9 cellular contexts compared by ENCODE assay signal in genomic region chr2:180125245-180125962, GRCh38.
DNase-seq lines count a peak whose midpoint lies in the region; ATAC-seq and TF ChIP-seq lines count a peak whose summit lies in the region.
"Had no signal": no experiment of that assay in that cellular context is flagged by ENCODE, and none has a peak within 500 bp of the region (broad histone marks: within the 10 kb centered on the region; RNA-seq: fewer than 3 reads in every experiment).

No MANE protein-coding gene starts in this region.

- no peak overlapping the region for H3K23ac ChIP-seq in neuronal stem cell (ENCODE audit: low read depth, low read length, poor library complexity)

- no peak overlapping the region for H3K4ac ChIP-seq in neuronal stem cell (ENCODE audit: low read length)

- H4K91ac ChIP-seq in neuronal stem cell (ENCODE audit: low read depth, low read length, poor library complexity), result no peak overlapping the region

- CTCF ChIA-PET in PC-9 (lab: Charles Lee), result interaction anchor here (0.6 to 2.7 kb wide), 22 partner anchors 55 to 1927 kb away, joined by 3 to 20 read pairs (median 6); partner anchors contain the start of gene UBE2E3

- POLR2A ChIA-PET in PC-9 (lab: Charles Lee; ENCODE audit: unreplicated experiment), result interaction anchor here (0.6 kb wide), 3 partner anchors 855 to 1194 kb away, joined by 9 to 25 read pairs (median 10); partner anchors contain the start of gene UBE2E3

- no peaks in the 10 kb centered on the region for H3F3A ChIP-seq in PC-9 (ENCODE audit: insufficient read depth, low read depth)

- H3K4me3 ChIP-seq in PC-9, result no peak overlapping the region
- no peak overlapping the region for H3K4me3 ChIP-seq in foreskin fibroblast (ENCODE audit: low read depth in 1 of 2, low read length in 2 of 2)
- H3K4me3 ChIP-seq in neuronal stem cell (ENCODE audit: low read length in 2 of 2), result no peak overlapping the region
- H3K4me3 ChIP-seq: breast epithelium had no signal

- H3K27me3 ChIP-seq in PC-9 (ENCODE audit: insufficient read depth, low read depth) (no peaks in the 10 kb centered on the region), neuronal stem cell (ENCODE audit: control insufficient read depth in 3 of 3, insufficient read depth in 3 of 3, low read depth in 1 of 3, low read length in 3 of 3) (no peaks in the 10 kb centered on the region)
- H3K27me3 ChIP-seq: breast epithelium had no signal

- H2AFZ ChIP-seq in PC-9 (peak overlapping the region; percentile 8; the same call in 1 of the 2 replicates), neuronal stem cell (ENCODE audit: low read length) (peak overlapping the region; percentile 81)

- intact Hi-C loops in PC-9 (cut with micrococcal nuclease; ENCODE audit: unreplicated experiment), result loop anchor here (1.0 to 10.0 kb wide), 10 partner anchors 117 to 1769 kb away; partner anchors contain the start of gene ITPRID2

- H3K36me3 ChIP-seq in PC-9 (ENCODE audit: low read depth), result no peaks in the 10 kb centered on the region
- H3K36me3 ChIP-seq in neuronal stem cell (replicated peaks in 1 of 2; ENCODE audit: control insufficient read depth in 2 of 2, insufficient read depth in 2 of 2, low read length in 2 of 2), result no peaks in the 10 kb centered on the region
- H3K36me3 ChIP-seq: breast epithelium had no signal

- no peak overlapping the region for H4K8ac ChIP-seq in neuronal stem cell (ENCODE audit: low read depth, low read length)

- no peak overlapping the region for H2BK15ac ChIP-seq in neuronal stem cell (ENCODE audit: low read length)

- no peak overlapping the region for H2BK120ac ChIP-seq in neuronal stem cell (ENCODE audit: low read depth, low read length)

- peak; percentile 91 for DNase-seq in DMS53 treated with DMSO at 0.1 percent for 48 hours (lab: John Stamatoyannopoulos, UW; ENCODE audit: unreplicated experiment)
- peak; percentile 95 to 96 for DNase-seq in Kasumi-1 (lab: John Stamatoyannopoulos, UW)
- DNase-seq in PC-9, result peak; percentile 76 to 84
- DNase-seq in activated T-helper 1 cell treated with anti-CD3 and anti-CD28 coated beads, Interleukin-2, amount 50 U/mL, for 16 hours (ENCODE audit: low read depth in 1 of 2, low spot score in 1 of 2), result peak; percentile 4 to 11
- peak; percentile 94 to 97 for DNase-seq in foreskin fibroblast
- DNase-seq in neuronal stem cell (ENCODE audit: low spot score), result peak; percentile 51
- DNase-seq in ureter (ENCODE audit: low spot score), result peak; percentile 77

- H3K14ac ChIP-seq in neuronal stem cell (ENCODE audit: low read length), result no peak overlapping the region

- peaks cover 11% of the 10 kb centered on the region; the same call in 1 of the 2 replicates for H3K4me1 ChIP-seq in PC-9 (replicated peaks; ENCODE audit: insufficient read depth)
- peaks cover 7 to 14% of the 10 kb centered on the region in 2 donors for H3K4me1 ChIP-seq in neuronal stem cell (ENCODE audit: control insufficient read depth in 2 of 2, insufficient read depth in 1 of 2, low read depth in 1 of 2, low read length in 2 of 2)
- H3K4me1 ChIP-seq: breast epithelium had no signal

- H3K79me1 ChIP-seq in neuronal stem cell (ENCODE audit: low read depth, low read length), result no peaks in the 10 kb centered on the region

- peak overlapping the region; percentile 4 for H2BK12ac ChIP-seq in neuronal stem cell (ENCODE audit: low read length)

- no peaks in the 10 kb centered on the region for H3K9me3 ChIP-seq in PC-9 (ENCODE audit: insufficient read depth, low read depth)
- peaks cover 0 to 10% of the 10 kb centered on the region in 2 donors for H3K9me3 ChIP-seq in neuronal stem cell (replicated peaks in 1 of 2; ENCODE audit: control insufficient read depth in 2 of 2, insufficient read depth in 1 of 2, low read depth in 1 of 2, low read length in 2 of 2)
- H3K9me3 ChIP-seq: breast epithelium had no signal

- H3K18ac ChIP-seq in neuronal stem cell (ENCODE audit: low read length), result no peak overlapping the region

- H3K9ac ChIP-seq in neuronal stem cell (ENCODE audit: low read depth, low read length, poor library complexity), result no peak overlapping the region

- H3K9me2 ChIP-seq in PC-9 (ENCODE audit: insufficient read depth), result no peaks in the 10 kb centered on the region

- no peak overlapping the region for H2BK5ac ChIP-seq in neuronal stem cell (ENCODE audit: low read length)

- ATAC-seq in GM21717 (IDR thresholded peaks at IDR 0.05; ENCODE audit: unreplicated experiment), result peak; percentile 63

- H3K27ac ChIP-seq in PC-9, result no peak overlapping the region
- H3K27ac ChIP-seq in neuronal stem cell (replicated peaks; ENCODE audit: low read length), result no peak overlapping the region
- H3K27ac ChIP-seq: breast epithelium had no signal

- WGBS in neuronal stem cell (ENCODE audit: extremely low coverage in 2 of 2, insufficient read length in 2 of 2, insufficient replicate concordance in 1 of 2), 2 donors, result no CpG with 5 or more reads among the region's 13 CpGs

- H3K4me2 ChIP-seq in PC-9 (peak overlapping the region; percentile 18), neuronal stem cell (ENCODE audit: insufficient read depth, low read length, poor library complexity, severe bottlenecking) (no peak overlapping the region)

- BruUV-seq in PC-9 (replicated peaks; lab: Mats Ljungman, UMichigan), result no TSS peak

- no peak overlapping the region for H2AK5ac ChIP-seq in neuronal stem cell (ENCODE audit: low read depth, low read length)

- peak; percentile 87 for TF ChIP-seq CTCF in PC-9 (conservative IDR thresholded peaks at IDR 0.05)
- TF ChIP-seq CTCF in foreskin fibroblast (IDR thresholded peaks at IDR 0.05; ENCODE audit: low read depth, low read length), result peak; percentile 68

- no peaks in the 10 kb centered on the region for H4K20me1 ChIP-seq in PC-9 (ENCODE audit: insufficient read depth)

- no peaks in the 10 kb centered on the region for H3K79me2 ChIP-seq in PC-9 (ENCODE audit: low read depth)

Comparison
In these comparisons a context has a peak if more than half of its experiments do, and no peak if none do; other contexts are left out.
1. DNase-seq: peak in every context shown above with its lines; median percentile 96 in Kasumi-1; 96 in foreskin fibroblast; 91 in DMS53 treated with DMSO at 0.1 percent for 48 hours; 80 in PC-9; 77 in ureter; 51 in neuronal stem cell; 8 in activated T-helper 1 cell treated with anti-CD3 and anti-CD28 coated beads, Interleukin-2, amount 50 U/mL, for 16 hours.